10 cellular contexts compared by ENCODE assay signal in the genomic region with DNA sequence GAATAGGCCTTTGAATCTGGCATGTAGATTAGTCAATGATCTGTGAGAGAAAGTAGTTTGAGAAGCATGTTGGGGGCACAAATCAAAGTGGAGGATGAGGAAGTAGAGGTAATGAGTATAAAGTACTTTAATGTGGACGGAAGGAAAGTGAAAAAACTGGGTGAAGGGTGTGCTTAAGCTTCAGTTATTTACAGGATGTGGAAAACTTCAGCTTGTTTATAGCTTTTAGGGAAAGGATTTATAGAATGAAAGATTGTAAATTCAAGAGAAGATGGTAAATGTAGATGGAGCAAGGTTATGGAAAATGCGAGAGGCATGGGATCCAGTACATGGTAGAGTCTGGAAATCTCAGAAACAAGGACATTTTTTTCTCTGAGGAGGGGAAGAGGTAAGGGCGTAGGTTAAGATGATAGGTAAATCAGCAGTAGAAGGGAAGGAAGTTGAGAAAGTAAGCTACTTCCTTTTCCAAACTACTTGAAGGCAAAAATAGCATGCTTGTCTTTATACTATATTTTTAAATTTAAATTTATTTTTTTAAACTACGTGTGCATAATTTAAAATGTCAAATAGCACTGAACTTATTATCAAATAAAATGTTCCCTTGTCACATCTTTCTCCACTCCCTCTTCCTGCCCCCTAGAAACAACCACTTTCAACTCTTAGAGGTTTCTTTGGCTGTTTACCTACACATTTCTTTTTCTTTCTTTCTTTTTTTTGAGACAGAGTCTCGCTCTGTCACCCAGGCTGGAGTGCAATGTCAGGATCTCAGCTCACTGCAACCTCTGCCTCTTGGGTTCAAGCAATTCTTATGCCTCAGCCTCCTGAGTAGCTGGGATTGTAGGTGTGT. TPM values are rescaled to one million over a fixed set of nuclear protein-coding genes. Genes with fewer than 3 reads are reported as not detected.
A peak's percentile ranks its signal among the peaks of the same experiment; 100 is the strongest.
DNase-seq lines count a peak whose midpoint lies in the region; ATAC-seq and TF ChIP-seq lines count a peak whose summit lies in the region.
"Had no signal": no experiment of that assay in that cellular context is flagged by ENCODE, and none has a peak within 500 bp of the region (broad histone marks: within the 10 kb centered on the region; RNA-seq: fewer than 3 reads in every experiment).

No MANE protein-coding gene starts in this region.

- H3K36me3 Mint-ChIP-seq in activated CD4-positive, alpha-beta T cell treated with anti-CD3 and anti-CD28 coated beads for 36 hours (ENCODE audit: low read depth): peaks cover 6% of the 10 kb centered on the region
- no peaks in the 10 kb centered on the region for H3K36me3 Mint-ChIP-seq in stimulated activated effector memory CD8-positive, alpha-beta T cell treated with anti-CD3 and anti-CD28 coated beads, Interleukin-12 subunit alpha, Interleukin-12 subunit beta, amount 100 ng/mL, for 72 hours

- H3K4me1 ChIP-seq in OCI-LY3 (ENCODE audit: low read length) (peaks cover 28% of the 10 kb centered on the region), endocrine pancreas (ENCODE audit: control insufficient read depth, insufficient read depth, low read length) (peaks cover 4% of the 10 kb centered on the region)

- H2AFZ ChIP-seq in OCI-LY3 (ENCODE audit: low read depth, low read length): no peak overlapping the region; the same call in 1 of the 2 replicates

- H3K27ac ChIP-seq in OCI-LY3 (ENCODE audit: low read length): peak overlapping the region; percentile 35
- H3K27ac ChIP-seq: thoracic aorta had no signal

- POLR2A ChIA-PET in activated CD4-positive, alpha-beta T cell treated with anti-CD3 and anti-CD28 coated beads for 36 hours (lab: Charles Lee): interaction anchor here (1.0 to 1.9 kb wide), 2 partner anchors 9 to 57 kb away, joined by 3 to 9 read pairs; partner anchors contain the start of gene FAM117B

- intact Hi-C loops in activated CD4-positive, alpha-beta T cell treated with anti-CD3 and anti-CD28 coated beads for 36 hours (cut with DNase I, micrococcal nuclease): loop anchor here (2.0 to 5.0 kb wide), 2 partner anchors 24 to 119 kb away; no protein-coding TSS in a partner anchor

- no peaks in the 10 kb centered on the region for H3K9me3 ChIP-seq in OCI-LY3 (ENCODE audit: insufficient read depth, low read length)
- no peaks in the 10 kb centered on the region for H3K9me3 ChIP-seq in endocrine pancreas (ENCODE audit: control insufficient read depth, low read length)
- H3K9me3 ChIP-seq: thoracic aorta had no signal

- peak overlapping the region; percentile 91 for H3K27ac Mint-ChIP-seq in activated CD4-positive, alpha-beta T cell treated with anti-CD3 and anti-CD28 coated beads for 36 hours
- no peak overlapping the region for H3K27ac Mint-ChIP-seq in stimulated activated effector memory CD8-positive, alpha-beta T cell treated with anti-CD3 and anti-CD28 coated beads, Interleukin-12 subunit alpha, Interleukin-12 subunit beta, amount 100 ng/mL, for 72 hours

- peak; percentile 33 for ATAC-seq in activated CD4-positive, alpha-beta T cell treated with anti-CD3 and anti-CD28 coated beads for 36 hours
- peak; percentile 66 for ATAC-seq in stimulated activated effector memory CD8-positive, alpha-beta T cell treated with anti-CD3 and anti-CD28 coated beads, Interleukin-12 subunit alpha, Interleukin-12 subunit beta, amount 100 ng/mL, for 72 hours

- H3K9me3 Mint-ChIP-seq in activated CD4-positive, alpha-beta T cell treated with anti-CD3 and anti-CD28 coated beads for 36 hours (ENCODE audit: low read depth): no peaks in the 10 kb centered on the region
- H3K9me3 Mint-ChIP-seq in stimulated activated effector memory CD8-positive, alpha-beta T cell treated with anti-CD3 and anti-CD28 coated beads, Interleukin-12 subunit alpha, Interleukin-12 subunit beta, amount 100 ng/mL, for 72 hours: no peaks in the 10 kb centered on the region

- H4K20me1 ChIP-seq in OCI-LY3 (ENCODE audit: insufficient read depth, low read length): peaks cover 24% of the 10 kb centered on the region; the same call in 1 of the 2 replicates

- peaks cover 64% of the 10 kb centered on the region for H3K4me1 Mint-ChIP-seq in activated CD4-positive, alpha-beta T cell treated with anti-CD3 and anti-CD28 coated beads for 36 hours
- H3K4me1 Mint-ChIP-seq in stimulated activated effector memory CD8-positive, alpha-beta T cell treated with anti-CD3 and anti-CD28 coated beads, Interleukin-12 subunit alpha, Interleukin-12 subunit beta, amount 100 ng/mL, for 72 hours: peaks cover 29% of the 10 kb centered on the region

- peak overlapping the region; percentile 53 for H3K4me3 Mint-ChIP-seq in activated CD4-positive, alpha-beta T cell treated with anti-CD3 and anti-CD28 coated beads for 36 hours
- no peak overlapping the region for H3K4me3 Mint-ChIP-seq in stimulated activated effector memory CD8-positive, alpha-beta T cell treated with anti-CD3 and anti-CD28 coated beads, Interleukin-12 subunit alpha, Interleukin-12 subunit beta, amount 100 ng/mL, for 72 hours

- peak overlapping the region; percentile 73 for H3K4me2 ChIP-seq in OCI-LY3 (ENCODE audit: low read length)

- H3K9ac ChIP-seq in OCI-LY3 (ENCODE audit: low read length) (peak overlapping the region; percentile 21; the same call in 1 of the 2 replicates), endocrine pancreas (ENCODE audit: control insufficient read depth, insufficient read depth, low read length) (no peak overlapping the region)

- no peak for TF ChIP-seq CTCF in OCI-LY3 (IDR thresholded peaks at IDR 0.05; ENCODE audit: low read depth, low read length)

- CTCF ChIA-PET in activated CD4-positive, alpha-beta T cell treated with anti-CD3 and anti-CD28 coated beads for 36 hours (lab: Charles Lee): interaction anchor here (1.3 to 1.6 kb wide), 2 partner anchors 27 to 55 kb away, joined by 3 to 4 read pairs; no protein-coding TSS in a partner anchor

- H3K36me3 ChIP-seq in OCI-LY3 (replicated peaks; ENCODE audit: low read depth, low read length): no peaks in the 10 kb centered on the region
- H3K36me3 ChIP-seq in endocrine pancreas (ENCODE audit: control insufficient read depth, insufficient read depth, low read length): no peaks in the 10 kb centered on the region
- H3K36me3 ChIP-seq: thoracic aorta had no signal

- H3K4me3 ChIP-seq in OCI-LY3 (ENCODE audit: low read length) (peak overlapping the region; percentile 54), endocrine pancreas (ENCODE audit: control insufficient read depth, insufficient read depth, low read length) (peak overlapping the region; percentile 12)
- H3K4me3 ChIP-seq: thoracic aorta had no signal

- H3K79me2 ChIP-seq in OCI-LY3 (ENCODE audit: low read length): peaks cover 87% of the 10 kb centered on the region

- no peak for DNase-seq in activated CD4-positive, alpha-beta T cell treated with anti-CD3 and anti-CD28 coated beads for 36 hours
- DNase-seq in activated CD4-positive, alpha-beta T cell treated with anti-CD3 and anti-CD28 coated beads, Interleukin-2, amount 50 U/mL, for 1 hour: no peak
- DNase-seq in stimulated activated effector memory CD8-positive, alpha-beta T cell treated with anti-CD3 and anti-CD28 coated beads, Interleukin-12 subunit alpha, Interleukin-12 subunit beta, amount 100 ng/mL, for 72 hours (ENCODE audit: low spot score in 2 of 2): peak in 1 of 2 donors; percentile 49
- DNase-seq in NCI-H2196 treated with DMSO at 0.1 percent for 48 hours (lab: John Stamatoyannopoulos, UW; ENCODE audit: unreplicated experiment): no peak
- no peak for DNase-seq in OCI-M2 (lab: John Stamatoyannopoulos, UW; ENCODE audit: unreplicated experiment)
- DNase-seq in NCI-H526 treated with DMSO at 0.1 percent for 48 hours (lab: John Stamatoyannopoulos, UW): no peak
- DNase-seq: stimulated activated CD4-positive, alpha-beta T cell treated with anti-CD3 and anti-CD28 coated beads, Interleukin-1b, Interleukin-23, amount 100 ng/mL, for 48 hours had no signal

- H3K27me3 Mint-ChIP-seq in activated CD4-positive, alpha-beta T cell treated with anti-CD3 and anti-CD28 coated beads for 36 hours: no peaks in the 10 kb centered on the region

- H3K27me3 ChIP-seq in OCI-LY3 (ENCODE audit: low read depth, low read length) (no peaks in the 10 kb centered on the region), endocrine pancreas (ENCODE audit: control insufficient read depth, insufficient read depth, low read length) (no peaks in the 10 kb centered on the region)

RNA-seq across cellular contexts. Expression of gene FAM117B, which starts 8.5 kb away (rescaled TPM):
- total RNA-seq in activated CD4-positive, alpha-beta T cell treated with anti-CD3 and anti-CD28 coated beads for 36 hours: 10 to 100 TPM; 15.3 to 16.6 TPM
